In the genomic region with DNA sequence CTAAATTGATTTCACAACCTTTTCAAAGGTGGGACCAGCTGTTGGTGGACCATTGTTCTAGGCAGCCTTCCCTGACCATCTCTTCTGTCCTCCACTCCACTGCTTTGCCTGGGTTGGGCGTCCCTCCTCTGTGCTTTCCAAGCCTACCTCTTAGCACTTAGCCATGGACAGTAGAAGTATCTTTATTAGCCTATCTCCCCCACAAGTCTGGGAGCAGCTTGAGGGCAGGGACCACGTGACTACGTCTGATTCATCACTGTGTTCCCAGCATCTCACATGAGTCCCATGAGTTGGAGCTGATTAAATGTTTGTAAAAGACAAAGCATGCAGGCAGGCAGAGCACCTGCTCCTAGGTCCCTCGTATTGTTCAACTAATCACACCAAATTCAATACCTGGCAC, we compare ENCODE assay signal across 2 cellular contexts.
A peak's percentile ranks its signal among the peaks of the same experiment; 100 is the strongest.
TF ChIP-seq lines count a peak whose summit lies in the region.

No MANE protein-coding gene starts in this region.

TF ChIP-seq in A549, 52 proteins besides CTCF, POLR2A, EP300 and RAD21:
- TF ChIP-seq HOXB5 (CRISPR knock-in tag; IDR thresholded peaks at IDR 0.05) (no peak), PHF8 (IDR thresholded peaks at IDR 0.05; ENCODE audit: borderline replicate concordance, low read depth) (no peak), NPAS2 (CRISPR knock-in tag; IDR thresholded peaks at IDR 0.05; ENCODE audit: borderline replicate concordance) (no peak), CBX2 (IDR thresholded peaks at IDR 0.05; ENCODE audit: borderline replicate concordance, low read depth) (no peak), FOSL2 (IDR thresholded peaks at IDR 0.05) (no peak), FOSL2 (CRISPR knock-in tag; IDR thresholded peaks at IDR 0.05) (peak; percentile 9; the same call in 1 of the 2 replicates), EHF (CRISPR knock-in tag; IDR thresholded peaks at IDR 0.05) (no peak), CBX8 (IDR thresholded peaks at IDR 0.05) (no peak), HOXB13 (CRISPR knock-in tag; IDR thresholded peaks at IDR 0.05; ENCODE audit: low read depth) (no peak), ZFP36 (IDR thresholded peaks at IDR 0.05; ENCODE audit: borderline replicate concordance, partially characterized antibody) (no peak), RNF2 (IDR thresholded peaks at IDR 0.05; ENCODE audit: borderline replicate concordance, low read depth) (no peak)
- TF ChIP-seq, protein P1, sequence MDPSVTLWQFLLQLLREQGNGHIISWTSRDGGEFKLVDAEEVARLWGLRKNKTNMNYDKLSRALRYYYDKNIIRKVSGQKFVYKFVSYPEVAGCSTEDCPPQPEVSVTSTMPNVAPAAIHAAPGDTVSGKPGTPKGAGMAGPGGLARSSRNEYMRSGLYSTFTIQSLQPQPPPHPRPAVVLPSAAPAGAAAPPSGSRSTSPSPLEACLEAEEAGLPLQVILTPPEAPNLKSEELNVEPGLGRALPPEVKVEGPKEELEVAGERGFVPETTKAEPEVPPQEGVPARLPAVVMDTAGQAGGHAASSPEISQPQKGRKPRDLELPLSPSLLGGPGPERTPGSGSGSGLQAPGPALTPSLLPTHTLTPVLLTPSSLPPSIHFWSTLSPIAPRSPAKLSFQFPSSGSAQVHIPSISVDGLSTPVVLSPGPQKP (IDR thresholded peaks at IDR 0.05; ENCODE audit: low read depth, low read length) = no peak
- TF ChIP-seq, protein P2, sequence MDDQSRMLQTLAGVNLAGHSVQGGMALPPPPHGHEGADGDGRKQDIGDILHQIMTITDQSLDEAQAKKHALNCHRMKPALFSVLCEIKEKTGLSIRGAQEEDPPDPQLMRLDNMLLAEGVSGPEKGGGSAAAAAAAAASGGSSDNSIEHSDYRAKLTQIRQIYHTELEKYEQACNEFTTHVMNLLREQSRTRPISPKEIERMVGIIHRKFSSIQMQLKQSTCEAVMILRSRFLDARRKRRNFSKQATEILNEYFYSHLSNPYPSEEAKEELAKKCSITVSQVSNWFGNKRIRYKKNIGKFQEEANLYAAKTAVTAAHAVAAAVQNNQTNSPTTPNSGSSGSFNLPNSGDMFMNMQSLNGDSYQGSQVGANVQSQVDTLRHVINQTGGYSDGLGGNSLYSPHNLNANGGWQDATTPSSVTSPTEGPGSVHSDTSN (IDR thresholded peaks at IDR 0.05) = no peak
- TF ChIP-seq, protein P3, sequence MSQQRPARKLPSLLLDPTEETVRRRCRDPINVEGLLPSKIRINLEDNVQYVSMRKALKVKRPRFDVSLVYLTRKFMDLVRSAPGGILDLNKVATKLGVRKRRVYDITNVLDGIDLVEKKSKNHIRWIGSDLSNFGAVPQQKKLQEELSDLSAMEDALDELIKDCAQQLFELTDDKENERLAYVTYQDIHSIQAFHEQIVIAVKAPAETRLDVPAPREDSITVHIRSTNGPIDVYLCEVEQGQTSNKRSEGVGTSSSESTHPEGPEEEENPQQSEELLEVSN (IDR thresholded peaks at IDR 0.05; ENCODE audit: borderline replicate concordance, low read depth) = no peak
- TF ChIP-seq, protein P4, sequence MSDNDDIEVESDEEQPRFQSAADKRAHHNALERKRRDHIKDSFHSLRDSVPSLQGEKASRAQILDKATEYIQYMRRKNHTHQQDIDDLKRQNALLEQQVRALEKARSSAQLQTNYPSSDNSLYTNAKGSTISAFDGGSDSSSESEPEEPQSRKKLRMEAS (IDR thresholded peaks at IDR 0.05) = no peak
- TF ChIP-seq, protein P5, sequence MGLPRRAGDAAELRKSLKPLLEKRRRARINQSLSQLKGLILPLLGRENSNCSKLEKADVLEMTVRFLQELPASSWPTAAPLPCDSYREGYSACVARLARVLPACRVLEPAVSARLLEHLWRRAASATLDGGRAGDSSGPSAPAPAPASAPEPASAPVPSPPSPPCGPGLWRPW (IDR thresholded peaks at IDR 0.05) = no peak
- TF ChIP-seq, protein P6, sequence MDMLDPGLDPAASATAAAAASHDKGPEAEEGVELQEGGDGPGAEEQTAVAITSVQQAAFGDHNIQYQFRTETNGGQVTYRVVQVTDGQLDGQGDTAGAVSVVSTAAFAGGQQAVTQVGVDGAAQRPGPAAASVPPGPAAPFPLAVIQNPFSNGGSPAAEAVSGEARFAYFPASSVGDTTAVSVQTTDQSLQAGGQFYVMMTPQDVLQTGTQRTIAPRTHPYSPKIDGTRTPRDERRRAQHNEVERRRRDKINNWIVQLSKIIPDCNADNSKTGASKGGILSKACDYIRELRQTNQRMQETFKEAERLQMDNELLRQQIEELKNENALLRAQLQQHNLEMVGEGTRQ (IDR thresholded peaks at IDR 0.05) = peak; percentile 86

TF ChIP-seq in HCT116, 20 proteins besides CTCF, POLR2A, EP300 and RAD21:
- TF ChIP-seq TCF7L2 (IDR thresholded peaks at IDR 0.05; ENCODE audit: borderline replicate concordance, extremely low read depth, insufficient read depth, insufficient read length) = no peak
- TF ChIP-seq, protein P4 (IDR thresholded peaks at IDR 0.05) = peak; percentile 30; the same call in 1 of the 2 replicates
